Comparison of ENCODE assay signal across 8 cellular contexts in the genomic region with DNA sequence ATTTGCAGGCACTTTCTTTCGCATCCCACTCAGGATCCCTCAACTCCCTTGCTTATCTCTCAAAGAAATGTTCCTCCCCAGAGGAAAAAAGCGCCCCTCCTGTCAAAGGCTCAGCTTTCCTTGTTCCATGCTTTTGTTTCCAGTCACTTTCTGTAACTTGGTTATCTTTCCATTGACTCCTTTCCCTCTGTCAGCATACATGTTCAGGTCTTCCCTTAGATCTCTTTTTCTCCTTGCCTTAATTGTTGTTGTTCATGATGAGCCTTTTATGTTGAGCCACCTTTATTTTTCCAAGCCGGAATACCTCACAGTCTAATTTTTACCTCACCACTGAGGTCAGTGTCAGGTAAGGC. TPM values are rescaled to one million over a fixed set of nuclear protein-coding genes. Genes with fewer than 3 reads are reported as not detected.
DNase-seq lines count a peak whose midpoint lies in the region; ATAC-seq and TF ChIP-seq lines count a peak whose summit lies in the region.

No MANE protein-coding gene starts in this region.

- no peaks in the 10 kb centered on the region for H3K27me3 ChIP-seq in cardiac muscle cell
- H3K27me3 ChIP-seq in lung (ENCODE audit: control insufficient read depth, insufficient read depth), result no peaks in the 10 kb centered on the region
- no peaks in the 10 kb centered on the region for H3K27me3 ChIP-seq in upper lobe of left lung

- H3K36me3 ChIP-seq in cardiac muscle cell (no peaks in the 10 kb centered on the region), lung (ENCODE audit: control insufficient read depth in 2 of 2, insufficient read depth in 2 of 2, low read length in 2 of 2) (peaks cover 0 to 2% of the 10 kb centered on the region in 2 donors), upper lobe of left lung (peaks cover 0 to 6% (median 3%) of the 10 kb centered on the region in 4 donors)

- TF ChIP-seq POLR2A in upper lobe of left lung (IDR thresholded peaks at IDR 0.05), result no peak

- 34 to 38% methylated on average over 3 of the region's 3 CpGs for WGBS in lung, 2 donors
- WGBS in upper lobe of left lung, 2 donors, result 15 to 31% methylated on average over 3 of the region's 3 CpGs

- no peak for TF ChIP-seq EP300 in upper lobe of left lung (IDR thresholded peaks at IDR 0.05)

- H3K9me3 ChIP-seq in cardiac muscle cell (ENCODE audit: low read depth) (no peaks in the 10 kb centered on the region), lung (ENCODE audit: control insufficient read depth in 2 of 2, insufficient read depth in 1 of 2, low read length in 1 of 2) (no peaks in the 10 kb centered on the region), upper lobe of left lung (no peaks in the 10 kb centered on the region)

- intact Hi-C loops in left ventricle myocardium superior (cut with micrococcal nuclease), result no loop called here

- H3K4me3 ChIP-seq in cardiac muscle cell, result peak overlapping the region; percentile 75
- H3K4me3 ChIP-seq in astrocyte of the spinal cord (ENCODE audit: low read depth, low read length), result peak overlapping the region; percentile 76
- peak overlapping the region; percentile 81 for H3K4me3 ChIP-seq in lung
- peak overlapping the region; percentile 41 to 61 (median 54) for H3K4me3 ChIP-seq in upper lobe of left lung

- ATAC-seq in left ventricle myocardium superior (no peak), lung (ENCODE audit: insufficient read depth, low FRiP score) (no peak), upper lobe of left lung (ENCODE audit: low FRiP score in 2 of 2) (no peak), HG03432 (IDR thresholded peaks at IDR 0.05; ENCODE audit: unreplicated experiment) (no peak)

- in situ Hi-C loops in astrocyte of the spinal cord (cut with HindIII; ENCODE audit: low sequenced_read_pairs), result no loop called here

- no peak for DNase-seq in cardiac muscle cell (ENCODE audit: low read depth in 1 of 2, low spot score in 1 of 2)
- DNase-seq in left ventricle myocardium superior, result no peak
- DNase-seq in astrocyte of the spinal cord (ENCODE audit: low read depth, low spot score), result no peak
- no peak for DNase-seq in lung (ENCODE audit: low spot score)
- DNase-seq in upper lobe of left lung, result no peak
- DNase-seq in activated CD4-positive, CD25-positive, alpha-beta regulatory T cell (lab: John Stamatoyannopoulos, UW), result no peak
- no peak for DNase-seq in NK-92 (lab: John Stamatoyannopoulos, UW; ENCODE audit: unreplicated experiment)

- H3K27ac ChIP-seq in cardiac muscle cell (peak overlapping the region; percentile 3), lung (ENCODE audit: low read depth in 1 of 2, low read length in 1 of 2) (peak overlapping the region in 1 of 2 donors; percentile 70), upper lobe of left lung (peak overlapping the region in 1 of 4 donors; percentile 68)

- TF ChIP-seq CTCF in cardiac muscle cell (IDR thresholded peaks at IDR 0.05; ENCODE audit: low read depth, low read length), result no peak
- TF ChIP-seq CTCF in astrocyte of the spinal cord (IDR thresholded peaks at IDR 0.05; ENCODE audit: low read depth, low read length), result no peak
- no peak for TF ChIP-seq CTCF in lung (IDR thresholded peaks at IDR 0.05; ENCODE audit: control extremely low read depth, extremely low read depth)
- no peak for TF ChIP-seq CTCF in upper lobe of left lung (IDR thresholded peaks at IDR 0.05)

- H3K4me1 ChIP-seq in cardiac muscle cell (ENCODE audit: low read depth) (peaks cover 32% of the 10 kb centered on the region), lung (ENCODE audit: control insufficient read depth in 2 of 2, insufficient read depth in 2 of 2, low read length in 2 of 2) (peaks cover 0 to 10% of the 10 kb centered on the region in 2 donors), upper lobe of left lung (peaks cover 11 to 21% (median 19%) of the 10 kb centered on the region in 4 donors)

RNA-seq across cellular contexts. Expression of gene PODN, which starts 46.5 kb away (rescaled TPM):
- total RNA-seq in cardiac muscle cell, result 3.7 and 6.5 TPM in 2 replicates
- 2.6 and 2.8 TPM in 2 replicates for polyA plus RNA-seq in cardiac muscle cell
- total RNA-seq in left ventricle myocardium superior, result 19.4 TPM
- 10 to 100 TPM; 12.9 to 40.9 TPM for total RNA-seq in lung
- polyA plus RNA-seq in lung, result 10 to 100 TPM; 16.4 to 27.0 TPM
- 10 to 100 TPM; 15.2 to 87.1 (median 53.1) TPM for total RNA-seq in upper lobe of left lung
